In the genomic region with DNA sequence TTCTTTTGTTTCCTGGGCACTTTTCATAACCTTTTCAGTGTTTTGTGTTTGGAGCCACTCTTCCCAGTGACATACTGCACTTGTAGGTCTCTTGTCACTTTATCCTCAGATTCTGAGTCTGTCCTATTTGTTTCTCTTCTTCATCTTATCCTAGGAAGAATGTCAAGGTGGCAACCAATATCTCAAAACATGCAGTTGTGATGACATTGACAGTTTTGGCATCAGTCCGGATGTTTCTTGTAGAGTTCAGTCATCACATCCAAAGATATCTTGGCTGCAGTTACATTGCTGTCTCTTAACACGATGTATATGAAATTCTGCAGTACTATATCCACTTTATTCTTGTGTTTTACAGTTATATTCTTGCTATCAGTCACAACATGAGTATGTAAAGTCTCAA, we compare ENCODE assay signal across 21 cellular contexts.
"Had no signal": no experiment of that assay in that cellular context is flagged by ENCODE, and none has a peak within 500 bp of the region (broad histone marks: within the 10 kb centered on the region; RNA-seq: fewer than 3 reads in every experiment).

No MANE protein-coding gene starts in this region.

- ATAC-seq: activated CD8-positive, alpha-beta memory T cell treated with anti-CD3 and anti-CD28 coated beads, Interleukin-2, amount 10 ng/mL, durations not matched to agents 7 days and 5 days; foreskin keratinocyte; left colon; upper lobe of right lung had no signal

- H3K9me3 Mint-ChIP-seq: dendritic cell treated with granulocyte-macrophage colony-stimulating factor and Interleukin-4, amounts not matched to agents 40 ng/mL and 50 ng/mL, for 4 days had no signal

- H3K27ac ChIP-seq: brain microvascular endothelial cell, foreskin keratinocyte, right atrium auricular region, skin epidermis, upper lobe of right lung had no signal

- H3K4me3 ChIP-seq: lung, right atrium auricular region, skin epidermis, upper lobe of right lung had no signal

- H3K27me3 Mint-ChIP-seq: activated CD8-positive, alpha-beta memory T cell treated with anti-CD3 and anti-CD28 coated beads, Interleukin-2, amount 10 ng/mL, durations not matched to agents 7 days and 5 days; activated naive CD8-positive, alpha-beta T cell treated with anti-CD3 and anti-CD28 coated beads, Interleukin-2, amount 10 ng/mL, durations not matched to agents 7 days and 5 days; dendritic cell treated with granulocyte-macrophage colony-stimulating factor and Interleukin-4, amounts not matched to agents 40 ng/mL and 50 ng/mL, for 4 days had no signal

- H3K27ac Mint-ChIP-seq: activated CD8-positive, alpha-beta memory T cell treated with anti-CD3 and anti-CD28 coated beads, Interleukin-2, amount 10 ng/mL, durations not matched to agents 7 days and 5 days; activated naive CD8-positive, alpha-beta T cell treated with anti-CD3 and anti-CD28 coated beads, Interleukin-2, amount 10 ng/mL, durations not matched to agents 7 days and 5 days; dendritic cell treated with granulocyte-macrophage colony-stimulating factor and Interleukin-4, amounts not matched to agents 40 ng/mL and 50 ng/mL, for 4 days had no signal

- DNase-seq: activated CD4-positive, alpha-beta T cell treated with anti-CD3 and anti-CD28 coated beads for 1 hour; activated CD4-positive, alpha-beta T cell treated with anti-CD3 and anti-CD28 coated beads, Interleukin-2, amount 50 U/mL, for 4 hours; activated CD8-positive, alpha-beta memory T cell treated with anti-CD3 and anti-CD28 coated beads, Interleukin-2, amount 10 ng/mL, durations not matched to agents 7 days and 5 days; activated effector memory CD4-positive, alpha-beta T cell treated with anti-CD3 and anti-CD28 coated beads, Interleukin-2, amount 50 U/mL, for 16 hours; activated naive CD8-positive, alpha-beta T cell treated with anti-CD3 and anti-CD28 coated beads, Interleukin-2, amount 10 ng/mL, durations not matched to agents 7 days and 5 days; activated T-cell treated with anti-CD3 and anti-CD28 coated beads, Interleukin-2, amount 50 U/mL, for 1 hour; brain microvascular endothelial cell; cerebellar nuclear complex; effector memory CD4-positive, alpha-beta T cell; foreskin keratinocyte; left colon; nucleus accumbens; stimulated activated CD4-positive, alpha-beta T cell treated with anti-CD3 and anti-CD28 coated beads, Interleukin-15, amount 100 ng/mL, for 24 hours; stimulated activated CD4-positive, alpha-beta T cell treated with anti-CD3 and anti-CD28 coated beads, Interleukin-4, amount 100 ng/mL, for 1 hour; stimulated activated naive CD4-positive, alpha-beta T cell treated with Interleukin-2 at 50 U/mL for 16 hours; T-helper 9 cell; upper lobe of right lung had no signal

- H3K4me3 Mint-ChIP-seq: activated CD8-positive, alpha-beta memory T cell treated with anti-CD3 and anti-CD28 coated beads, Interleukin-2, amount 10 ng/mL, durations not matched to agents 7 days and 5 days; activated naive CD8-positive, alpha-beta T cell treated with anti-CD3 and anti-CD28 coated beads, Interleukin-2, amount 10 ng/mL, durations not matched to agents 7 days and 5 days; dendritic cell treated with granulocyte-macrophage colony-stimulating factor and Interleukin-4, amounts not matched to agents 40 ng/mL and 50 ng/mL, for 4 days had no signal

- H3K9me3 ChIP-seq: right atrium auricular region, upper lobe of right lung had no signal

- H3K27me3 ChIP-seq: brain microvascular endothelial cell, foreskin keratinocyte, right atrium auricular region, upper lobe of right lung had no signal

- H3K36me3 ChIP-seq: brain microvascular endothelial cell, right atrium auricular region, upper lobe of right lung had no signal
